In the genomic region with DNA sequence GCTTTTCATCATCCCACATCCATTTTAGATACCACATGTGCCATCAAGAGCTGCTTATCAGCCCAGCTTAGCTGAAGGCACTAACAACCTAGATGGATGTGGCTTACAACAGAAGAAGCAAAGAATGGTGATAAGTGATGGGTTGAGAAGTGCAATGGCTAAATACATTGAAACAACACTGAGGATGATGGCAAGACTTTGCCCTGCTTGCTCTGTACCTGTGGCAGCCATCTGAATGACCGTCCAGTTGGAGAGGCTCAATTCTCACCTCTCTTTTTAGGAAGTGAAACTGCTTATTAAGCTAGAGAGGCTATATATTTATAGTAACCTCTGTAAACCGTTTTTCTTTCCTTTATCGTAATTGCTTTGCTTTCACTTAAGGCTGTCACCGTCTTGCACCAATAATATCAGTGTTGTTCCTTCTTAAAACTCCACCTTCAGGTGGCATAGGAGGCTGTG, we compare ENCODE assay signal across 12 cellular contexts. TPM values are rescaled to one million over a fixed set of nuclear protein-coding genes. Genes with fewer than 3 reads are reported as not detected.
DNase-seq lines count a peak whose midpoint lies in the region; ATAC-seq, FAIRE-seq and TF ChIP-seq lines count a peak whose summit lies in the region.
"Had no signal": no experiment of that assay in that cellular context is flagged by ENCODE, and none has a peak within 500 bp of the region (broad histone marks: within the 10 kb centered on the region; RNA-seq: fewer than 3 reads in every experiment).

No MANE protein-coding gene starts in this region.

- no peaks in the 10 kb centered on the region for H3K79me2 ChIP-seq in HepG2 (ENCODE audit: insufficient read depth, low read length)

- H3K9me3 ChIP-seq in HepG2 (ENCODE audit: low read length) = no peaks in the 10 kb centered on the region
- H3K9me3 ChIP-seq: breast epithelium had no signal

- no peak for TF ChIP-seq EP300 in HepG2 (IDR thresholded peaks at IDR 0.05; ENCODE audit: low read depth in 2 of 2, low read length in 2 of 2)
- TF ChIP-seq EP300 in HepG2 (CRISPR knock-in tag; IDR thresholded peaks at IDR 0.05; ENCODE audit: borderline replicate concordance) = no peak

- H3K27ac ChIP-seq in brain microvascular endothelial cell (no peak overlapping the region), HepG2 (ENCODE audit: extremely low read length, insufficient read depth, low read length) (no peak overlapping the region)
- H3K27ac ChIP-seq: breast epithelium, SK-N-MC had no signal

- BruUV-seq in HepG2 (replicated peaks; lab: Mats Ljungman, UMichigan) = no TSS peak

- no peak overlapping the region for H3K9ac ChIP-seq in HepG2 (ENCODE audit: insufficient read depth, low read depth, low read length)

- H3K4me3 ChIP-seq in brain microvascular endothelial cell (ENCODE audit: low read depth, low read length) (no peak overlapping the region), HepG2 (replicated peaks in 1 of 3; ENCODE audit: insufficient read depth in 1 of 3, low read depth in 2 of 3, low read length in 3 of 3) (no peak overlapping the region)
- H3K4me3 ChIP-seq: breast epithelium, SK-N-MC had no signal

- in situ Hi-C loops in brain microvascular endothelial cell (cut with HindIII; ENCODE audit: low pct_ligation_motif_present, low sequenced_read_pairs) (no loop called here), HepG2 (cut with HindIII; ENCODE audit: extremely low pct_ligation_motif_present, low pct_unique_long_range_greater_than_20kb) (no loop called here)

- no peak for TF ChIP-seq POLR2A in HepG2 (IDR thresholded peaks at IDR 0.05; ENCODE audit: insufficient read depth in 1 of 2, low read depth in 2 of 2, low read length in 2 of 2)

- POLR2A ChIA-PET in HepG2 (lab: Yijun Ruan, JAX) = no interaction called here

- WGBS in HepG2 (ENCODE audit: low lambda C conversion rate) = 84% methylated on average over 4 of the region's 4 CpGs

- no peak for TF ChIP-seq RAD21 in HepG2 (CRISPR knock-in tag; IDR thresholded peaks at IDR 0.05)

- peak; percentile 20 for DNase-seq in germinal center (ENCODE audit: low spot score)
- DNase-seq in brain microvascular endothelial cell = no peak
- no peak for DNase-seq in activated CD8-positive, alpha-beta memory T cell treated with anti-CD3 and anti-CD28 coated beads, Interleukin-2, amount 50 U/mL, for 48 hours
- no peak for DNase-seq in HepG2 (ENCODE audit: low spot score)
- DNase-seq in dedifferentiated amniotic fluid mesenchymal stem cell (ENCODE audit: extremely low spot score) = no peak
- DNase-seq: DMS 273 treated with DMSO at 0.1 percent for 48 hours had no signal

- ATAC-seq in GM18868 (IDR thresholded peaks at IDR 0.05; ENCODE audit: unreplicated experiment) (peak; percentile 81), GM21723 (IDR thresholded peaks at IDR 0.05; ENCODE audit: unreplicated experiment) (peak; percentile 80), HG03280 (IDR thresholded peaks at IDR 0.05; ENCODE audit: unreplicated experiment) (peak; percentile 81), HepG2 (no peak)
- ATAC-seq: sciatic nerve had no signal

- H3K36me3 ChIP-seq in brain microvascular endothelial cell (replicated peaks) = peaks cover 30% of the 10 kb centered on the region
- H3K36me3 ChIP-seq in HepG2 (replicated peaks in 1 of 2; ENCODE audit: control insufficient read depth in 1 of 2, insufficient read depth in 2 of 2, low read length in 2 of 2) = peaks cover 10 to 25% of the 10 kb centered on the region in 2 experiments

- no peaks in the 10 kb centered on the region for H4K20me1 ChIP-seq in HepG2 (ENCODE audit: insufficient read depth, low read length)

- no peak for FAIRE-seq in HepG2 (lab: Jason Lieb, UNC)

- H3K4me1 ChIP-seq in HepG2 (ENCODE audit: insufficient read depth, low read length) = peaks cover 18% of the 10 kb centered on the region
- H3K4me1 ChIP-seq: breast epithelium had no signal

- no peaks in the 10 kb centered on the region for H3K27me3 ChIP-seq in brain microvascular endothelial cell (replicated peaks)
- H3K27me3 ChIP-seq in HepG2 (ENCODE audit: control insufficient read depth in 1 of 2, insufficient read depth in 2 of 2, low read length in 2 of 2) = no peaks in the 10 kb centered on the region
- H3K27me3 ChIP-seq: breast epithelium had no signal

- intact Hi-C loops in HepG2 (cut with micrococcal nuclease; ENCODE audit: unreplicated experiment) = no loop called here

- TF ChIP-seq CTCF in brain microvascular endothelial cell (IDR thresholded peaks at IDR 0.05; ENCODE audit: low read depth, low read length, missing control alignments) = no peak
- no peak for TF ChIP-seq CTCF in HepG2 (CRISPR knock-in tag; IDR thresholded peaks at IDR 0.05)

- H2AFZ ChIP-seq in HepG2 (ENCODE audit: low read length) = no peak overlapping the region

- H3K4me2 ChIP-seq in HepG2 (ENCODE audit: low read depth, low read length) = no peak overlapping the region

- CTCF ChIA-PET in HepG2 (lab: Yijun Ruan, JAX; ENCODE audit: low intra/inter-chr PET ratio, low total read pairs) = no interaction called here

TF ChIP-seq in HepG2, 621 proteins besides CTCF, POLR2A, EP300 and RAD21 (continues in another document):
- TF ChIP-seq NFYC (CRISPR knock-in tag; IDR thresholded peaks at IDR 0.05) (no peak), HNRNPUL1 (IDR thresholded peaks at IDR 0.05; ENCODE audit: low read depth, low read length) (no peak), ZNF883 (CRISPR knock-in tag; IDR thresholded peaks at IDR 0.05; ENCODE audit: not compliant biosample characterization) (no peak), E2F1 (CRISPR knock-in tag; IDR thresholded peaks at IDR 0.05) (no peak), FOXJ3 (CRISPR knock-in tag; IDR thresholded peaks at IDR 0.05; ENCODE audit: borderline replicate concordance) (no peak)

RNA-seq across cellular contexts. Expression of gene GPATCH11, which starts 5.7 kb away (rescaled TPM):
- total RNA-seq in HepG2 (2016; rRNA removed; fragmentation: Illumina TruSeq; extraction: Trizol) = 8.7 and 13.3 TPM in 2 replicates
- 0.88 and 1.0 TPM in 2 replicates for total RNA-seq in HepG2 (2016; cell fraction: cytosol; rRNA removed; fragmentation: Illumina TruSeq; extraction: Trizol; ENCODE audit: low read depth)
- 8.7 and 14.2 TPM in 2 replicates for total RNA-seq in HepG2 (2016; cell fraction: insoluble cytoplasmic fraction; rRNA removed; fragmentation: Illumina TruSeq; extraction: Trizol)
- total RNA-seq in HepG2 (2016; cell fraction: membrane; rRNA removed; fragmentation: Illumina TruSeq; extraction: Trizol) = 5.0 and 5.9 TPM in 2 replicates
- 5.4 TPM in 2 replicates for total RNA-seq in HepG2 (2016; cell fraction: nucleus; rRNA removed; fragmentation: Illumina TruSeq; extraction: Trizol)
- 3.0 and 3.8 TPM in 2 replicates for polyA plus RNA-seq in HepG2 (2011; rRNA removed)
- polyA plus RNA-seq in HepG2 (2011; cell fraction: cytosol; rRNA removed) = 1.4 and 2.1 TPM in 2 replicates
- polyA plus RNA-seq in HepG2 (2011; cell fraction: nucleus; rRNA removed) = 0.66 and 1.2 TPM in 2 replicates
- polyA plus RNA-seq in HepG2 (2012) = 3.4 and 5.6 TPM in 2 replicates
- 0.46 and 0.78 TPM in 2 replicates for polyA plus RNA-seq in HepG2 (2016; cell fraction: cytosol; fragmentation: Illumina TruSeq; extraction: Trizol; ENCODE audit: low read depth)
- 12.1 and 12.2 TPM in 2 replicates for polyA plus RNA-seq in HepG2 (2016; cell fraction: insoluble cytoplasmic fraction; fragmentation: Illumina TruSeq; extraction: Trizol; ENCODE audit: low read depth)
- 2.2 and 2.3 TPM in 2 replicates for polyA plus RNA-seq in HepG2 (2016; cell fraction: membrane; fragmentation: Illumina TruSeq; extraction: Trizol; ENCODE audit: low read depth)
- polyA plus RNA-seq in HepG2 (2016; cell fraction: nucleus; fragmentation: Illumina TruSeq; extraction: Trizol; ENCODE audit: insufficient read depth, low read depth) = 5.9 and 6.7 TPM in 2 replicates
- 0.96 and 2.2 TPM in 2 replicates for polyA minus RNA-seq in HepG2 (2011; rRNA and poly(A)+ RNA removed; ENCODE audit: low replicate concordance)
- 1.6 and 1.8 TPM in 2 replicates for polyA minus RNA-seq in HepG2 (2011; cell fraction: cytosol; rRNA and poly(A)+ RNA removed)
- 1.9 and 2.5 TPM in 2 replicates for polyA minus RNA-seq in HepG2 (2011; cell fraction: nucleus; rRNA and poly(A)+ RNA removed)

RNA-seq across cellular contexts. Expression of gene HEATR5B, which starts 5.9 kb away (rescaled TPM):
- 16.3 and 17.6 TPM in 2 replicates for total RNA-seq in HepG2 (2016; rRNA removed; fragmentation: Illumina TruSeq; extraction: Trizol)
- 5.0 and 7.2 TPM in 2 replicates for total RNA-seq in HepG2 (2016; cell fraction: cytosol; rRNA removed; fragmentation: Illumina TruSeq; extraction: Trizol; ENCODE audit: low read depth)
- total RNA-seq in HepG2 (2016; cell fraction: insoluble cytoplasmic fraction; rRNA removed; fragmentation: Illumina TruSeq; extraction: Trizol) = 16.6 and 17.0 TPM in 2 replicates
- 5.5 and 5.7 TPM in 2 replicates for total RNA-seq in HepG2 (2016; cell fraction: membrane; rRNA removed; fragmentation: Illumina TruSeq; extraction: Trizol)
- total RNA-seq in HepG2 (2016; cell fraction: nucleus; rRNA removed; fragmentation: Illumina TruSeq; extraction: Trizol) = 24.9 TPM in 2 replicates
- polyA plus RNA-seq in HepG2 (2011; rRNA removed) = 11.1 and 12.7 TPM in 2 replicates
- polyA plus RNA-seq in HepG2 (2011; cell fraction: cytosol; rRNA removed) = 5.1 and 7.4 TPM in 2 replicates
- 20.0 and 23.9 TPM in 2 replicates for polyA plus RNA-seq in HepG2 (2011; cell fraction: nucleus; rRNA removed)
- polyA plus RNA-seq in HepG2 (2012) = 7.9 and 8.6 TPM in 2 replicates
- polyA plus RNA-seq in HepG2 (2016; cell fraction: cytosol; fragmentation: Illumina TruSeq; extraction: Trizol; ENCODE audit: low read depth) = 0.35 and 0.62 TPM in 2 replicates
- 6.1 and 6.9 TPM in 2 replicates for polyA plus RNA-seq in HepG2 (2016; cell fraction: insoluble cytoplasmic fraction; fragmentation: Illumina TruSeq; extraction: Trizol; ENCODE audit: low read depth)
- 0.68 and 0.74 TPM in 2 replicates for polyA plus RNA-seq in HepG2 (2016; cell fraction: membrane; fragmentation: Illumina TruSeq; extraction: Trizol; ENCODE audit: low read depth)
- polyA plus RNA-seq in HepG2 (2016; cell fraction: nucleus; fragmentation: Illumina TruSeq; extraction: Trizol; ENCODE audit: insufficient read depth, low read depth) = 20.2 and 22.8 TPM in 2 replicates
- 21.1 and 25.1 TPM in 2 replicates for polyA minus RNA-seq in HepG2 (2011; rRNA and poly(A)+ RNA removed; ENCODE audit: low replicate concordance)
- 11.4 and 11.5 TPM in 2 replicates for polyA minus RNA-seq in HepG2 (2011; cell fraction: cytosol; rRNA and poly(A)+ RNA removed)
- polyA minus RNA-seq in HepG2 (2011; cell fraction: nucleus; rRNA and poly(A)+ RNA removed) = 52.8 and 57.9 TPM in 2 replicates
